ENCODE assay signal across 8 cellular contexts in the genomic region with DNA sequence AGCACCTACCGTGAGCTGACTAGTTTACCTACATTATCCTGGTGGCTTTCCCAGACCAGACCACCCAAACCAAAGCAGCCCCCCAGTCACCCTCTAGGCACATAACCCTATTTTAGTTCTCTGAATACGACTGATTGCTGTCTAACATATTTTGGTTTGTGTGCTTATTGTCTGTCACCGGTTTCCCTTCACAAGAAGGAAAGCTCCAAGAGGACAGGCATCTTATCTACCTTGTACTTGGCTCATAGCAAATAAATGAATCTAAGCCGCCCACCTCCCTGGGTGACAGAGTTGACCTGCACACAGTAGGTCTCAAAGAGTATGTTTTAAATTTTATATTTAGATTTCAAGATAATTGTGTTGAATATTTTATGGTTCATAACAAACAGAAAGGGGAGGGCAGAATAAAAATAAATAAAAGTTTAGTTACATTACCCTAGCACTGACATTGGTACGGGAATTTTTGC. TPM values are rescaled to one million over a fixed set of nuclear protein-coding genes. Genes with fewer than 3 reads are reported as not detected.
DNase-seq lines count a peak whose midpoint lies in the region; ATAC-seq, FAIRE-seq and TF ChIP-seq lines count a peak whose summit lies in the region.

No MANE protein-coding gene starts in this region.

- no peaks in the 10 kb centered on the region for H3K27me3 Mint-ChIP-seq in naive B cell

- CTCF ChIA-PET in HEK293T (lab: Yijun Ruan, JAX): interaction anchor here (0.7 to 1.0 kb wide), 2 partner anchors 9 to 623 kb away, joined by 3 read pairs; no protein-coding TSS in a partner anchor

- TF ChIP-seq CTCF in AG09309 (IDR thresholded peaks at IDR 0.05; ENCODE audit: control insufficient read depth, insufficient read depth, low read depth, low read length, missing control alignments) (no peak), choroid plexus epithelial cell (conservative IDR thresholded peaks at IDR 0.05; ENCODE audit: low read depth, low read length) (no peak)

- FAIRE-seq in GM12892 (lab: Jason Lieb, UNC): no peak

- peak overlapping the region in 4 of 6 donors; percentile 87 to 96 (median 94) for H3K27ac Mint-ChIP-seq in naive B cell

- H3K4me3 Mint-ChIP-seq in naive B cell: peak overlapping the region; percentile 89 to 97 (median 94)

- peaks cover 36 to 44% (median 42%) of the 10 kb centered on the region in 3 donors for H3K4me1 Mint-ChIP-seq in naive B cell

- no peak for ATAC-seq in naive B cell (ENCODE audit: low read depth in 2 of 2)

- peak overlapping the region; percentile 69 for H3K4me3 ChIP-seq in AG09309 (ENCODE audit: control insufficient read depth, low read depth, low read length)
- peak overlapping the region; percentile 70 for H3K4me3 ChIP-seq in Jurkat, Clone E6-1 (ENCODE audit: low read length)
- H3K4me3 ChIP-seq in choroid plexus epithelial cell (ENCODE audit: low read depth, low read length): peak overlapping the region; percentile 84

- peaks cover 0 to 10% (median 6%) of the 10 kb centered on the region in 7 donors for H3K9me3 Mint-ChIP-seq in naive B cell

- POLR2A ChIA-PET in HEK293T (lab: Yijun Ruan, JAX): interaction anchor here (1.0 to 2.4 kb wide), 6 partner anchors 9 to 348 kb away, joined by 3 to 8 read pairs (median 4); a partner anchor contains a TSS

- peaks cover 9 to 10% of the 10 kb centered on the region in 2 donors for H3K36me3 Mint-ChIP-seq in naive B cell

- no peak for TF ChIP-seq POLR2A in GM12892 (IDR thresholded peaks at IDR 0.05; ENCODE audit: low read depth, low read length)

- DNase-seq in AG09309 (ENCODE audit: low read depth) (no peak), choroid plexus epithelial cell (ENCODE audit: low read depth) (no peak), naive B cell (no peak), NCI-H524 treated with DMSO at 0.1 percent for 48 hours (lab: John Stamatoyannopoulos, UW) (no peak), HEK293T (ENCODE audit: extremely low spot score) (no peak), GM12892 (ENCODE audit: insufficient read length) (no peak), putamen (ENCODE audit: low spot score) (no peak)
- DNase-seq in Jurkat, Clone E6-1 (ENCODE audit: low read depth, low spot score): no peak

TF ChIP-seq in HEK293T, 16 proteins besides CTCF, POLR2A, EP300 and RAD21:
- no peak for TF ChIP-seq ARNT (IDR thresholded peaks at IDR 0.05)
- TF ChIP-seq BHLHE40 (IDR thresholded peaks at IDR 0.05; ENCODE audit: borderline replicate concordance): no peak
- no peak for TF ChIP-seq ELF4 (IDR thresholded peaks at IDR 0.05)
- TF ChIP-seq LEF1 (IDR thresholded peaks at IDR 0.05; ENCODE audit: borderline replicate concordance): no peak
- no peak for TF ChIP-seq FOXA1 (IDR thresholded peaks at IDR 0.05)
- TF ChIP-seq CTBP1 (IDR thresholded peaks at IDR 0.05; ENCODE audit: borderline replicate concordance): no peak
- no peak for TF ChIP-seq NFRKB (IDR thresholded peaks at IDR 0.05)
- TF ChIP-seq TARDBP (IDR thresholded peaks at IDR 0.05): no peak
- TF ChIP-seq ZNF384 (IDR thresholded peaks at IDR 0.05): no peak
- no peak for TF ChIP-seq FOXM1 (IDR thresholded peaks at IDR 0.05; ENCODE audit: borderline replicate concordance)

RNA-seq across cellular contexts. Expression of a gene that starts 0.9 kb away (rescaled TPM):
- polyA plus RNA-seq in Jurkat, Clone E6-1 (2012; ENCODE audit: insufficient read depth, insufficient read length): 180 TPM
- polyA plus RNA-seq in naive B cell (ENCODE audit: low read depth in 6 of 6): 100 to 1,000 TPM in 5 of 6 donors, 10 to 100 TPM in 1; 93.7 to 143 (median 118) TPM
- polyA plus RNA-seq in GM12892 (2012; ENCODE audit: missing spikeins): 108 TPM
